In the genomic region with DNA sequence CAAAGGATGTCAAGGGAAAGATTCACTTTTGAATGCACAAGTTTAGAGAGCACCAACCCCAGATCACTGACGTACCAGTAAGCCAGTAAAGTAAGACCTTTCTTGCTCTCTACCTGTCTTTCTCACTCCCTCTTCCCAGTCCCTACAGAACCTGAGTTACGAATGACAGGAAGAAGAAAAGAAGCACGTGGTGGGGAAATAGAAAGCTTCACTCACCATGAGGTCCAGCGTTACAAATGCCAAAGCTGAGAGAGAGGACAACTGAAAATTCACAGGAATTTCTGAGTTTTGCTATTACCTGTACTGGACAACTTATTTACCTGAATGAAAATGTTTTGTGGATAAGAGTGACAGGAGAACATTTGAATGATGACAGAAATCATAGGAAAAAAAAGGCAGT, we compare ENCODE assay signal across 37 cellular contexts.
A peak's percentile ranks its signal among the peaks of the same experiment; 100 is the strongest.
DNase-seq lines count a peak whose midpoint lies in the region; ATAC-seq, FAIRE-seq and TF ChIP-seq lines count a peak whose summit lies in the region.
"Had no signal": no experiment of that assay in that cellular context is flagged by ENCODE, and none has a peak within 500 bp of the region (broad histone marks: within the 10 kb centered on the region; RNA-seq: fewer than 3 reads in every experiment).

No MANE protein-coding gene starts in this region.

- H3K4me1 ChIP-seq in HepG2 (ENCODE audit: insufficient read depth, low read length) (no peaks in the 10 kb centered on the region), right lobe of liver (no peaks in the 10 kb centered on the region), GM23338 (ENCODE audit: insufficient read depth) (peaks cover 3% of the 10 kb centered on the region; the same call in 1 of the 2 replicates), H1 (replicated peaks in 1 of 4; ENCODE audit: control insufficient read depth in 3 of 4, insufficient read depth in 4 of 4, low read length in 3 of 4) (peaks cover 0 to 10% (median 3%) of the 10 kb centered on the region in 4 experiments; a peak in 2 of 7 replicates), neuronal stem cell (ENCODE audit: control insufficient read depth in 2 of 2, insufficient read depth in 1 of 2, low read depth in 1 of 2, low read length in 2 of 2) (peaks cover 5 to 9% of the 10 kb centered on the region in 2 donors), uterus (no peaks in the 10 kb centered on the region)
- H3K4me1 ChIP-seq: A549, BE2C, BLaER1, Caco-2 had no signal

- no peak overlapping the region for H3K56ac ChIP-seq in H1 (replicated peaks; ENCODE audit: insufficient read length, low read depth, low read length)

- H2AK5ac ChIP-seq in H1 (ENCODE audit: low read depth, low read length) (no peak overlapping the region), neuronal stem cell (ENCODE audit: low read depth, low read length) (no peak overlapping the region)

- no peak overlapping the region for H3K27ac ChIP-seq in HepG2 (ENCODE audit: extremely low read length, insufficient read depth, low read length)
- no peak overlapping the region for H3K27ac ChIP-seq in right lobe of liver
- no peak overlapping the region for H3K27ac ChIP-seq in GM23338 (ENCODE audit: low read depth)
- H3K27ac ChIP-seq in H1 (ENCODE audit: low read depth, low read length): no peak overlapping the region
- H3K27ac ChIP-seq in neuronal stem cell (replicated peaks; ENCODE audit: low read length): no peak overlapping the region
- no peak overlapping the region for H3K27ac ChIP-seq in uterus
- H3K27ac ChIP-seq: 22Rv1; A549; BLaER1; BLaER1 treated with 17β-estradiol and CSF1 and Interleukin-3, amounts not matched to agents 10 nM and 100 nM; C4-2B had no signal

- H3K36me3 Mint-ChIP-seq in GM23338 (ENCODE audit: low read depth): no peaks in the 10 kb centered on the region; the same call in 2 of the 3 replicates
- H3K36me3 Mint-ChIP-seq: CD14-positive monocyte; CD4-positive, alpha-beta memory T cell; CD4-positive, CD25-positive, alpha-beta regulatory T cell; CD8-positive, alpha-beta memory T cell; CD8-positive, alpha-beta T cell had no signal

- H2BK5ac ChIP-seq in H1 (ENCODE audit: low read depth, low read length) (no peak overlapping the region), neuronal stem cell (ENCODE audit: low read length) (no peak overlapping the region)

- DNase-seq in HepG2 (ENCODE audit: low spot score) (no peak), right lobe of liver (no peak), GM23338 (ENCODE audit: low spot score) (no peak), H1 (ENCODE audit: low read depth in 1 of 2, low spot score in 2 of 2) (no peak), neuronal stem cell (ENCODE audit: low spot score) (no peak), posterior cingulate gyrus (no peak), uterus (no peak), SW 1271 (lab: John Stamatoyannopoulos, UW) (no peak)
- DNase-seq: 8988T; ACHN; AML-193; BE2C; C1 segment of cervical spinal cord; Caco-2; Calu3; CD4-positive, alpha-beta memory T cell; CD4-positive, alpha-beta T cell; CD4-positive, CD25-positive, alpha-beta regulatory T cell; CD8-positive, alpha-beta memory T cell; CD8-positive, alpha-beta T cell; COR-L47; DMS 273 treated with DMSO at 0.1 percent for 48 hours; DMS153; DMS53; DMS79; DMS79 treated with DMSO at 0.1 percent for 48 hours; DND-41; EL had no signal

- peaks cover 20% of the 10 kb centered on the region for H3K4me1 Mint-ChIP-seq in GM23338
- H3K4me1 Mint-ChIP-seq: B cell; CD4-positive, alpha-beta memory T cell; CD4-positive, CD25-positive, alpha-beta regulatory T cell; CD8-positive, alpha-beta memory T cell had no signal

- in situ Hi-C loops in HepG2 (cut with HindIII; ENCODE audit: extremely low pct_ligation_motif_present, low pct_unique_long_range_greater_than_20kb): no loop called here

- H2BK12ac ChIP-seq in H1 (ENCODE audit: low read depth, low read length) (no peak overlapping the region), neuronal stem cell (ENCODE audit: low read length) (no peak overlapping the region)

- H2BK20ac ChIP-seq in H1 (ENCODE audit: low read length): no peak overlapping the region

- H3K23ac ChIP-seq in H1 (ENCODE audit: insufficient read length): no peak overlapping the region
- no peak overlapping the region for H3K23ac ChIP-seq in neuronal stem cell (ENCODE audit: low read depth, low read length, poor library complexity)

- FAIRE-seq in HepG2 (lab: Jason Lieb, UNC): no peak
- peak; percentile 13 for FAIRE-seq in H1 (lab: Jason Lieb, UNC)
- FAIRE-seq: A204.1, A549, D721Med had no signal

- H3K4me3 ChIP-seq in HepG2 (replicated peaks in 1 of 3; ENCODE audit: insufficient read depth in 1 of 3, low read depth in 2 of 3, low read length in 3 of 3) (no peak overlapping the region), right lobe of liver (no peak overlapping the region), GM23338 (no peak overlapping the region), H1 (ENCODE audit: extremely low read depth in 1 of 4, insufficient read depth in 2 of 4, low read depth in 3 of 4, low read length in 4 of 4) (no peak overlapping the region), neuronal stem cell (ENCODE audit: low read length in 2 of 2) (no peak overlapping the region), uterus (no peak overlapping the region)
- H3K4me3 ChIP-seq: A549; BLaER1; BLaER1 treated with 17β-estradiol and CSF1 and Interleukin-3, amounts not matched to agents 10 nM and 100 nM had no signal

- H4K5ac ChIP-seq in H1 (ENCODE audit: insufficient read length, low read depth, low read length): no peak overlapping the region

- no peak overlapping the region for H3K4me3 Mint-ChIP-seq in GM23338
- H3K4me3 Mint-ChIP-seq: B cell; CD14-positive monocyte; CD4-positive, alpha-beta memory T cell; CD4-positive, alpha-beta T cell; CD4-positive, CD25-positive, alpha-beta regulatory T cell; CD8-positive, alpha-beta memory T cell; CD8-positive, alpha-beta T cell had no signal

- H4K8ac ChIP-seq in H1 (ENCODE audit: extremely low read depth, insufficient read depth, low read length): no peak overlapping the region
- H4K8ac ChIP-seq in neuronal stem cell (ENCODE audit: low read depth, low read length): no peak overlapping the region

- TF ChIP-seq CTCF in HepG2 (CRISPR knock-in tag; IDR thresholded peaks at IDR 0.05) (no peak), right lobe of liver (IDR thresholded peaks at IDR 0.05) (no peak), GM23338 (conservative IDR thresholded peaks at IDR 0.05; ENCODE audit: low read depth in 2 of 2) (no peak), H1 (IDR thresholded peaks at IDR 0.05; ENCODE audit: control extremely low read depth in 1 of 3, insufficient read depth in 1 of 3, low read depth in 1 of 3, low read length in 3 of 3) (no peak), uterus (IDR thresholded peaks at IDR 0.05) (no peak)

- H3K36me3 ChIP-seq in HepG2 (replicated peaks in 1 of 2; ENCODE audit: control insufficient read depth in 1 of 2, insufficient read depth in 2 of 2, low read length in 2 of 2): no peaks in the 10 kb centered on the region
- H3K36me3 ChIP-seq in right lobe of liver: no peaks in the 10 kb centered on the region
- H3K36me3 ChIP-seq in GM23338 (ENCODE audit: insufficient read depth): no peaks in the 10 kb centered on the region
- H3K36me3 ChIP-seq in H1 (ENCODE audit: control insufficient read depth in 2 of 4, insufficient read depth in 4 of 4, low read length in 3 of 4): no peaks in the 10 kb centered on the region
- H3K36me3 ChIP-seq in neuronal stem cell (replicated peaks in 1 of 2; ENCODE audit: control insufficient read depth in 2 of 2, insufficient read depth in 2 of 2, low read length in 2 of 2): no peaks in the 10 kb centered on the region
- H3K36me3 ChIP-seq in uterus: no peaks in the 10 kb centered on the region
- H3K36me3 ChIP-seq: BE2C; BLaER1; BLaER1 treated with 17β-estradiol and CSF1 and Interleukin-3, amounts not matched to agents 10 nM and 100 nM had no signal

- H3K27ac Mint-ChIP-seq in GM23338: no peak overlapping the region
- H3K27ac Mint-ChIP-seq: B cell; CD14-positive monocyte; CD4-positive, alpha-beta memory T cell; CD4-positive, alpha-beta T cell; CD4-positive, CD25-positive, alpha-beta regulatory T cell; CD8-positive, alpha-beta memory T cell; CD8-positive, alpha-beta T cell had no signal

- WGBS in HepG2 (ENCODE audit: low lambda C conversion rate): 4% methylated on average over 4 of the region's 4 CpGs
- WGBS in right lobe of liver (ENCODE audit: insufficient coverage, low coverage, low lambda C conversion rate, missing lambda C conversion rate): 62% methylated on average over 3 of the region's 4 CpGs
- 54% methylated on average over 4 of the region's 4 CpGs; no CpG with 5 or more reads in 1 of the 2 experiments for WGBS in H1 (ENCODE audit: extremely low coverage in 1 of 2, insufficient coverage in 1 of 2, insufficient read length in 1 of 2, insufficient replicate concordance in 2 of 2, low coverage in 1 of 2, low lambda C conversion rate in 2 of 2, missing lambda C conversion rate in 1 of 2), 2 experiments
- WGBS in neuronal stem cell (ENCODE audit: extremely low coverage in 2 of 2, insufficient read length in 2 of 2, insufficient replicate concordance in 1 of 2), 2 donors: no CpG with 5 or more reads among the region's 4 CpGs

- H4K91ac ChIP-seq in H1 (replicated peaks; ENCODE audit: insufficient read length, low read length) (no peak overlapping the region), neuronal stem cell (ENCODE audit: low read depth, low read length, poor library complexity) (no peak overlapping the region)

- no peaks in the 10 kb centered on the region for H4K20me1 ChIP-seq in HepG2 (ENCODE audit: insufficient read depth, low read length)
- H4K20me1 ChIP-seq in GM23338 (replicated peaks; ENCODE audit: insufficient read depth): no peaks in the 10 kb centered on the region
- no peaks in the 10 kb centered on the region for H4K20me1 ChIP-seq in H1 (replicated peaks in 1 of 2; ENCODE audit: control insufficient read depth in 1 of 2, insufficient read depth in 2 of 2, low read length in 2 of 2)
- H4K20me1 ChIP-seq: BLaER1; BLaER1 treated with 17β-estradiol and CSF1 and Interleukin-3, amounts not matched to agents 10 nM and 100 nM had no signal

- no peak overlapping the region for H3K14ac ChIP-seq in H1 (ENCODE audit: insufficient read length)
- no peak overlapping the region for H3K14ac ChIP-seq in neuronal stem cell (ENCODE audit: low read length)

- no peak for ATAC-seq in HepG2
- ATAC-seq in right lobe of liver: no peak
- no peak for ATAC-seq in GM23338
- ATAC-seq: A549; CD8-positive, alpha-beta T cell had no signal

- H3K79me1 ChIP-seq in H1 (ENCODE audit: low read depth, low read length): no peaks in the 10 kb centered on the region
- no peaks in the 10 kb centered on the region for H3K79me1 ChIP-seq in neuronal stem cell (ENCODE audit: low read depth, low read length)

- H2BK120ac ChIP-seq in H1 (replicated peaks; ENCODE audit: low read depth, low read length) (no peak overlapping the region), neuronal stem cell (ENCODE audit: low read depth, low read length) (no peak overlapping the region)

- H3K79me2 ChIP-seq in HepG2 (ENCODE audit: insufficient read depth, low read length) (no peaks in the 10 kb centered on the region), GM23338 (replicated peaks; ENCODE audit: insufficient read depth) (no peaks in the 10 kb centered on the region), H1 (ENCODE audit: control insufficient read depth in 1 of 2, insufficient read depth in 2 of 2, low read length in 2 of 2) (no peaks in the 10 kb centered on the region)

- no peak overlapping the region for H3K9ac ChIP-seq in HepG2 (ENCODE audit: insufficient read depth, low read depth, low read length)
- H3K9ac ChIP-seq in H1 (replicated peaks in 1 of 4; ENCODE audit: extremely low read depth in 1 of 4, low read depth in 3 of 4, low read length in 3 of 4): no peak overlapping the region
- no peak overlapping the region for H3K9ac ChIP-seq in neuronal stem cell (ENCODE audit: low read depth, low read length, poor library complexity)
- H3K9ac ChIP-seq: BLaER1; BLaER1 treated with 17β-estradiol and CSF1 and Interleukin-3, amounts not matched to agents 10 nM and 100 nM had no signal

- intact Hi-C loops in HepG2 (cut with micrococcal nuclease; ENCODE audit: unreplicated experiment): no loop called here
- intact Hi-C loops in right lobe of liver (cut with DNase I): no loop called here
- intact Hi-C loops in posterior cingulate gyrus (cut with DNase I): no loop called here
- intact Hi-C loops in uterus (cut with DNase I; ENCODE audit: low total_unique reads): no loop called here

- peaks cover 13% of the 10 kb centered on the region; the same call in 1 of the 2 replicates for H3K9me2 ChIP-seq in GM23338 (ENCODE audit: insufficient read depth)

- H3K27me3 ChIP-seq in HepG2 (ENCODE audit: control insufficient read depth in 1 of 2, insufficient read depth in 2 of 2, low read length in 2 of 2) (no peaks in the 10 kb centered on the region), right lobe of liver (no peaks in the 10 kb centered on the region), GM23338 (ENCODE audit: insufficient read depth) (no peaks in the 10 kb centered on the region), H1 (replicated peaks in 1 of 4; ENCODE audit: control insufficient read depth in 3 of 4, extremely low read depth in 1 of 4, insufficient read depth in 3 of 4, low read length in 3 of 4) (no peaks in the 10 kb centered on the region), neuronal stem cell (ENCODE audit: control insufficient read depth in 3 of 3, insufficient read depth in 3 of 3, low read depth in 1 of 3, low read length in 3 of 3) (no peaks in the 10 kb centered on the region), uterus (no peaks in the 10 kb centered on the region)
- H3K27me3 ChIP-seq: BE2C; BLaER1; BLaER1 treated with 17β-estradiol and CSF1 and Interleukin-3, amounts not matched to agents 10 nM and 100 nM had no signal

- H2BK15ac ChIP-seq in H1 (ENCODE audit: low read length) (no peak overlapping the region), neuronal stem cell (ENCODE audit: low read length) (peak overlapping the region; percentile 3)

- H3K9me3 ChIP-seq in HepG2 (ENCODE audit: low read length): no peaks in the 10 kb centered on the region
- no peaks in the 10 kb centered on the region for H3K9me3 ChIP-seq in right lobe of liver
- H3K9me3 ChIP-seq in H1 (ENCODE audit: insufficient read depth in 2 of 2, low read depth in 1 of 2, low read length in 1 of 2): peaks cover 0 to 2% of the 10 kb centered on the region in 2 experiments; a peak in 1 of 4 replicates
- no peaks in the 10 kb centered on the region for H3K9me3 ChIP-seq in neuronal stem cell (replicated peaks in 1 of 2; ENCODE audit: control insufficient read depth in 2 of 2, insufficient read depth in 1 of 2, low read depth in 1 of 2, low read length in 2 of 2)
- no peaks in the 10 kb centered on the region for H3K9me3 ChIP-seq in uterus
- H3K9me3 ChIP-seq: A549; BE2C; BLaER1; BLaER1 treated with 17β-estradiol and CSF1 and Interleukin-3, amounts not matched to agents 10 nM and 100 nM; Caco-2 had no signal

- H2AFZ ChIP-seq in HepG2 (ENCODE audit: low read length): no peak overlapping the region
- peak overlapping the region; percentile 8; the same call in 1 of the 2 replicates for H2AFZ ChIP-seq in GM23338
- H2AFZ ChIP-seq in H1 (ENCODE audit: low read length): peak overlapping the region; percentile 82; the same call in 1 of the 2 replicates
- H2AFZ ChIP-seq in neuronal stem cell (ENCODE audit: low read length): no peak overlapping the region

- no peaks in the 10 kb centered on the region for H3K9me3 Mint-ChIP-seq in GM23338
- H3K9me3 Mint-ChIP-seq: CD4-positive, alpha-beta T cell; CD8-positive, alpha-beta memory T cell; CD8-positive, alpha-beta T cell had no signal

- TF ChIP-seq EP300 in HepG2 (IDR thresholded peaks at IDR 0.05; ENCODE audit: low read depth in 2 of 2, low read length in 2 of 2) (no peak), HepG2 (CRISPR knock-in tag; IDR thresholded peaks at IDR 0.05; ENCODE audit: borderline replicate concordance) (no peak), H1 (IDR thresholded peaks at IDR 0.05; ENCODE audit: borderline replicate concordance in 1 of 2, low read depth in 2 of 2, low read length in 2 of 2) (no peak)

- BruUV-seq in HepG2 (replicated peaks; lab: Mats Ljungman, UMichigan): no TSS peak

- H3K18ac ChIP-seq in H1 (ENCODE audit: extremely low read depth, low read length) (no peak overlapping the region), neuronal stem cell (ENCODE audit: low read length) (no peak overlapping the region)

- TF ChIP-seq RAD21 in HepG2 (CRISPR knock-in tag; IDR thresholded peaks at IDR 0.05): no peak
- no peak for TF ChIP-seq RAD21 in H1 (IDR thresholded peaks at IDR 0.05 in 1 of 2, conservative IDR thresholded peaks at IDR 0.05 in 1 of 2; ENCODE audit: low read depth in 2 of 2, low read length in 2 of 2)

- H3K4ac ChIP-seq in H1 (replicated peaks; ENCODE audit: insufficient read length, low read depth, low read length): no peak overlapping the region
- H3K4ac ChIP-seq in neuronal stem cell (ENCODE audit: low read length): no peak overlapping the region

- no peaks in the 10 kb centered on the region for H3K27me3 Mint-ChIP-seq in GM23338 (ENCODE audit: insufficient read depth, low read depth, poor library complexity)
- H3K27me3 Mint-ChIP-seq: B cell; CD4-positive, alpha-beta T cell; CD4-positive, CD25-positive, alpha-beta regulatory T cell had no signal

- H3K4me2 ChIP-seq in HepG2 (ENCODE audit: low read depth, low read length): no peak overlapping the region
- H3K4me2 ChIP-seq in GM23338: no peak overlapping the region
- H3K4me2 ChIP-seq in H1 (ENCODE audit: insufficient read depth in 1 of 2, low read depth in 2 of 2, low read length in 2 of 2): no peak overlapping the region
- no peak overlapping the region for H3K4me2 ChIP-seq in neuronal stem cell (ENCODE audit: insufficient read depth, low read length, poor library complexity, severe bottlenecking)
- H3K4me2 ChIP-seq: A549; BLaER1; BLaER1 treated with 17β-estradiol and CSF1 and Interleukin-3, amounts not matched to agents 10 nM and 100 nM had no signal

- CTCF ChIA-PET in HepG2 (lab: Yijun Ruan, JAX; ENCODE audit: low intra/inter-chr PET ratio, low total read pairs): no interaction called here
- CTCF ChIA-PET in H1 (lab: Charles Lee; ENCODE audit: partially characterized antibody): interaction anchor here (0.6 to 1.3 kb wide), 4 partner anchors 15 to 404 kb away, joined by 3 to 4 read pairs (median 3); no protein-coding TSS in a partner anchor

- POLR2A ChIA-PET in HepG2 (lab: Yijun Ruan, JAX) (no interaction called here), H1 (lab: Charles Lee; ENCODE audit: partially characterized antibody) (no interaction called here)

- TF ChIP-seq POLR2A in HepG2 (IDR thresholded peaks at IDR 0.05; ENCODE audit: insufficient read depth in 1 of 2, low read depth in 2 of 2, low read length in 2 of 2) (no peak), right lobe of liver (IDR thresholded peaks at IDR 0.05) (no peak), H1 (IDR thresholded peaks at IDR 0.05; ENCODE audit: control extremely low read depth in 1 of 2, low read depth in 2 of 2, low read length in 2 of 2) (no peak), uterus (IDR thresholded peaks at IDR 0.05) (no peak)

- H3K23me2 ChIP-seq in H1 (ENCODE audit: low read depth, low read length): no peaks in the 10 kb centered on the region

- no peaks in the 10 kb centered on the region for H3F3A ChIP-seq in GM23338 (replicated peaks; ENCODE audit: low read depth)

Comparison
In these comparisons a context has a peak if more than half of its experiments do, and no peak if none do; other contexts are left out.
1. H2AFZ ChIP-seq: peak in GM23338 (single experiment) and H1 (single experiment); none in HepG2 (single experiment) and neuronal stem cell (single experiment).